Comparison of ENCODE assay signal across 17 cellular contexts in genomic region chr6:43804550-43805223, GRCh38. TPM values are rescaled to one million over a fixed set of nuclear protein-coding genes. Genes with fewer than 3 reads are reported as not detected.
DNase-seq lines count a peak whose midpoint lies in the region; ATAC-seq and TF ChIP-seq lines count a peak whose summit lies in the region.
"Had no signal": no experiment of that assay in that cellular context is flagged by ENCODE, and none has a peak within 500 bp of the region (broad histone marks: within the 10 kb centered on the region; RNA-seq: fewer than 3 reads in every experiment).

No MANE protein-coding gene starts in this region.

- no peak overlapping the region for H3K4me3 ChIP-seq in mucosa of descending colon
- H3K4me3 ChIP-seq: BLaER1 treated with 17β-estradiol and CSF1 and Interleukin-3, amounts not matched to agents 10 nM and 100 nM had no signal

- TF ChIP-seq CTCF in mucosa of descending colon (IDR thresholded peaks at IDR 0.05), result no peak

- peak overlapping the region; percentile 23 for H3K27ac Mint-ChIP-seq in central memory CD8-positive, alpha-beta T cell (ENCODE audit: low read depth)
- H3K27ac Mint-ChIP-seq: activated CD4-positive, alpha-beta T cell treated with anti-CD3 and anti-CD28 coated beads, Interleukin-2, amount 10 ng/mL, durations not matched to agents 24 days and 14 days had no signal

- no peaks in the 10 kb centered on the region for H3K9me3 ChIP-seq in mucosa of descending colon
- H3K9me3 ChIP-seq: BLaER1 treated with 17β-estradiol and CSF1 and Interleukin-3, amounts not matched to agents 10 nM and 100 nM had no signal

- H3K27me3 Mint-ChIP-seq in central memory CD8-positive, alpha-beta T cell, result no peaks in the 10 kb centered on the region
- H3K27me3 Mint-ChIP-seq: activated CD4-positive, alpha-beta T cell treated with anti-CD3 and anti-CD28 coated beads, Interleukin-2, amount 10 ng/mL, durations not matched to agents 24 days and 14 days had no signal

- no peaks in the 10 kb centered on the region for H3K4me1 Mint-ChIP-seq in central memory CD8-positive, alpha-beta T cell

- no peaks in the 10 kb centered on the region for H3K36me3 ChIP-seq in mucosa of descending colon (ENCODE audit: low read depth)
- H3K36me3 ChIP-seq: BLaER1 treated with 17β-estradiol and CSF1 and Interleukin-3, amounts not matched to agents 10 nM and 100 nM had no signal

- no peaks in the 10 kb centered on the region for H3K9me3 Mint-ChIP-seq in central memory CD8-positive, alpha-beta T cell
- H3K9me3 Mint-ChIP-seq: activated CD4-positive, alpha-beta T cell treated with anti-CD3 and anti-CD28 coated beads, Interleukin-2, amount 10 ng/mL, durations not matched to agents 24 days and 14 days had no signal

- intact Hi-C loops in mucosa of descending colon (cut with DNase I, micrococcal nuclease), result no loop called here

- DNase-seq in NCI-H510A treated with DMSO at 0.1 percent for 48 hours (lab: John Stamatoyannopoulos, UW) (peak; percentile 30), NCI-H510A (lab: John Stamatoyannopoulos, UW) (no peak), mucosa of descending colon (peak in 2 of 3 donors; percentile 78 to 83), activated T-cell treated with anti-CD3 and anti-CD28 coated beads for 4 hours (no peak), GF-D8 (lab: John Stamatoyannopoulos, UW) (no peak), nucleus accumbens (lab: John Stamatoyannopoulos, UW) (no peak)
- no peak for DNase-seq in central memory CD8-positive, alpha-beta T cell (ENCODE audit: low spot score in 2 of 2)
- DNase-seq: activated CD4-positive, alpha-beta T cell treated with anti-CD3 and anti-CD28 coated beads, Interleukin-2, amount 10 ng/mL, durations not matched to agents 24 days and 14 days; activated CD8-positive, alpha-beta memory T cell treated with anti-CD3 and anti-CD28 coated beads, Interleukin-2, amount 50 U/mL, for 4 hours; activated effector memory CD4-positive, alpha-beta T cell treated with Interleukin-2 at 50 U/mL for 16 hours; DMS79; foreskin melanocyte; NCI-H1694 treated with DMSO at 0.1 percent for 48 hours; RPMI8226; stimulated activated naive CD4-positive, alpha-beta T cell treated with Interleukin-2 at 50 U/mL for 16 hours had no signal

- no peak for ATAC-seq in central memory CD8-positive, alpha-beta T cell (replicated peaks; ENCODE audit: extremely low read depth, poor library complexity, severe bottlenecking)
- ATAC-seq in mucosa of descending colon (peak; percentile 73), GM21447 (IDR thresholded peaks at IDR 0.05; ENCODE audit: unreplicated experiment) (no peak)

- H3K4me1 ChIP-seq in mucosa of descending colon (ENCODE audit: low read depth), result peaks cover 42% of the 10 kb centered on the region

- H3K36me3 Mint-ChIP-seq in central memory CD8-positive, alpha-beta T cell (ENCODE audit: insufficient read depth), result no peaks in the 10 kb centered on the region

- H3K4me3 Mint-ChIP-seq in central memory CD8-positive, alpha-beta T cell, result no peak overlapping the region
- H3K4me3 Mint-ChIP-seq: activated CD4-positive, alpha-beta T cell treated with anti-CD3 and anti-CD28 coated beads, Interleukin-2, amount 10 ng/mL, durations not matched to agents 24 days and 14 days had no signal

RNA-seq across cellular contexts. Expression of gene VEGFA, which starts 34.7 kb away (rescaled TPM):
- total RNA-seq in mucosa of descending colon, result 100 to 1,000 TPM in 1 of 3 donors, 10 to 100 TPM in 2; 89.4 to 165 (median 94.7) TPM

Comparison
In these comparisons a context has a peak if more than half of its experiments do, and no peak if none do; other contexts are left out.
1. DNase-seq: peak in NCI-H510A treated with DMSO at 0.1 percent for 48 hours (single experiment) and mucosa of descending colon (2 of 3); none in NCI-H510A (single experiment), central memory CD8-positive, alpha-beta T cell (0 of 2), activated T-cell treated with anti-CD3 and anti-CD28 coated beads for 4 hours (single experiment), GF-D8 (single experiment) and nucleus accumbens (0 of 56).